Comparison of ENCODE assay signal across 17 cellular contexts in genomic region chr7:129865932-129866214, GRCh38.
DNase-seq lines count a peak whose midpoint lies in the region; ATAC-seq and TF ChIP-seq lines count a peak whose summit lies in the region.
"Had no signal": no experiment of that assay in that cellular context is flagged by ENCODE, and none has a peak within 500 bp of the region (broad histone marks: within the 10 kb centered on the region; RNA-seq: fewer than 3 reads in every experiment).

No MANE protein-coding gene starts in this region.

- H3K36me3 Mint-ChIP-seq in HFFc6 (ENCODE audit: low read depth) = peaks cover 28% of the 10 kb centered on the region
- peaks cover 11% of the 10 kb centered on the region for H3K36me3 Mint-ChIP-seq in effector memory CD8-positive, alpha-beta T cell (ENCODE audit: insufficient read depth)

- H3K4me3 Mint-ChIP-seq in HFFc6 = no peak overlapping the region; the same call in 1 of the 2 replicates
- H3K4me3 Mint-ChIP-seq in effector memory CD8-positive, alpha-beta T cell = peak overlapping the region in 1 of 2 donors; percentile 49
- H3K4me3 Mint-ChIP-seq: dendritic cell treated with granulocyte-macrophage colony-stimulating factor and Interleukin-4, amounts not matched to agents 40 ng/mL and 50 ng/mL, for 4 days had no signal

- H3K27me3 ChIP-seq in AG04450 (ENCODE audit: control insufficient read depth, insufficient read depth, low read length) (no peaks in the 10 kb centered on the region), rectal smooth muscle tissue (ENCODE audit: control insufficient read depth, insufficient read depth, low read length) (no peaks in the 10 kb centered on the region)

- H3K4me3 ChIP-seq in AG04450 (ENCODE audit: low read depth, low read length) = no peak overlapping the region
- no peak overlapping the region for H3K4me3 ChIP-seq in rectal smooth muscle tissue (ENCODE audit: low read length)

- CTCF ChIA-PET in AG04450 (lab: Charles Lee) = interaction anchor here (0.5 kb wide), 1 partner anchor 1221 kb away, joined by 3 read pairs; no protein-coding TSS in a partner anchor

- H3K27ac ChIP-seq in AG04450 (ENCODE audit: low read depth, low read length) (peak overlapping the region; percentile 87), rectal smooth muscle tissue (ENCODE audit: low read depth, low read length) (peak overlapping the region; percentile 3)
- H3K27ac ChIP-seq: C4-2B had no signal

- no peak overlapping the region for H3K9ac ChIP-seq in rectal smooth muscle tissue (ENCODE audit: low read length)

- H3K4me1 Mint-ChIP-seq in HFFc6 (ENCODE audit: low read depth) = peaks cover 69% of the 10 kb centered on the region
- H3K4me1 Mint-ChIP-seq in effector memory CD8-positive, alpha-beta T cell (ENCODE audit: low read depth in 2 of 2) = peaks cover 37 to 51% of the 10 kb centered on the region in 2 donors

- DNase-seq in AG04450 (ENCODE audit: low read depth, low spot score) (no peak), HFFc6 (no peak), NCI-H1105 (lab: John Stamatoyannopoulos, UW) (no peak), AML-193 (lab: John Stamatoyannopoulos, UW) (no peak), DMS53 treated with DMSO at 0.1 percent for 48 hours (lab: John Stamatoyannopoulos, UW; ENCODE audit: unreplicated experiment) (no peak), KG1 (lab: John Stamatoyannopoulos, UW) (no peak)
- no peak for DNase-seq in effector memory CD8-positive, alpha-beta T cell
- DNase-seq: activated CD4-positive, alpha-beta T cell treated with anti-CD3 and anti-CD28 coated beads for 4 hours; activated T-cell treated with anti-CD3 and anti-CD28 coated beads, Interleukin-2, amount 50 U/mL, for 1 hour; NCI-H1048; NCI-H2227 treated with DMSO at 0.1 percent for 48 hours; occipital lobe; T-helper 2 cell; trophoblast cell had no signal

- POLR2A ChIA-PET in AG04450 (lab: Yijun Ruan, JAX) = interaction anchor here (0.5 to 1.0 kb wide), 3 partner anchors 29 to 83 kb away, joined by 3 to 4 read pairs (median 4); no protein-coding TSS in a partner anchor

- peaks cover 2% of the 10 kb centered on the region for H3K27me3 Mint-ChIP-seq in HFFc6 (ENCODE audit: insufficient read depth)
- no peaks in the 10 kb centered on the region for H3K27me3 Mint-ChIP-seq in effector memory CD8-positive, alpha-beta T cell
- H3K27me3 Mint-ChIP-seq: dendritic cell treated with granulocyte-macrophage colony-stimulating factor and Interleukin-4, amounts not matched to agents 40 ng/mL and 50 ng/mL, for 4 days had no signal

- H3K9me3 Mint-ChIP-seq in HFFc6 = no peaks in the 10 kb centered on the region
- H3K9me3 Mint-ChIP-seq in effector memory CD8-positive, alpha-beta T cell = no peaks in the 10 kb centered on the region
- H3K9me3 Mint-ChIP-seq: dendritic cell treated with granulocyte-macrophage colony-stimulating factor and Interleukin-4, amounts not matched to agents 40 ng/mL and 50 ng/mL, for 4 days had no signal

- H3K9me3 ChIP-seq in AG04450 (ENCODE audit: control insufficient read depth, insufficient read depth, low read length) = no peaks in the 10 kb centered on the region

- H3K27ac Mint-ChIP-seq in HFFc6 = peak overlapping the region; percentile 83
- H3K27ac Mint-ChIP-seq in effector memory CD8-positive, alpha-beta T cell = peak overlapping the region; percentile 35 to 76
- H3K27ac Mint-ChIP-seq: dendritic cell treated with granulocyte-macrophage colony-stimulating factor and Interleukin-4, amounts not matched to agents 40 ng/mL and 50 ng/mL, for 4 days had no signal

- TF ChIP-seq CTCF in AG04450 (IDR thresholded peaks at IDR 0.05; ENCODE audit: low read depth, low read length) = no peak
- TF ChIP-seq CTCF in HFFc6 (IDR thresholded peaks at IDR 0.05) = no peak

- ATAC-seq in effector memory CD8-positive, alpha-beta T cell (replicated peaks) = peak; percentile 56

- H3K4me1 ChIP-seq in rectal smooth muscle tissue (ENCODE audit: control insufficient read depth, insufficient read depth, low read length) = peaks cover 29% of the 10 kb centered on the region

- H3K36me3 ChIP-seq in rectal smooth muscle tissue (ENCODE audit: control insufficient read depth, insufficient read depth, low read length) = no peaks in the 10 kb centered on the region
